Comparison of ENCODE assay signal across 8 cellular contexts in genomic region chr2:197311521-197312033, GRCh38. TPM values are rescaled to one million over a fixed set of nuclear protein-coding genes. Genes with fewer than 3 reads are reported as not detected.
A peak's percentile ranks its signal among the peaks of the same experiment; 100 is the strongest.
DNase-seq lines count a peak whose midpoint lies in the region; ATAC-seq and TF ChIP-seq lines count a peak whose summit lies in the region.

No MANE protein-coding gene starts in this region.

- no peak for TF ChIP-seq POLR2A in vagina (IDR thresholded peaks at IDR 0.05)

- H3K27ac ChIP-seq in vagina, result no peak overlapping the region

- H3K4me1 ChIP-seq in vagina (peaks cover 31% of the 10 kb centered on the region), mucosa of descending colon (ENCODE audit: low read depth) (peaks cover 6% of the 10 kb centered on the region)

- POLR2A ChIA-PET in activated B cell treated with CpG ODN at 0.5 μM for 24 hours (lab: Charles Lee), result interaction anchor here (0.8 to 9.3 kb wide), 9 partner anchors 15 to 197 kb away, joined by 3 to 173 read pairs (median 28); no protein-coding TSS in a partner anchor

- H3K36me3 Mint-ChIP-seq in activated B cell treated with CpG ODN at 0.5 μM for 24 hours (ENCODE audit: low read depth), result peaks cover 14% of the 10 kb centered on the region

- intact Hi-C loops in activated B cell treated with CpG ODN at 0.5 μM for 24 hours (cut with micrococcal nuclease) (loop anchor here (1.0 to 5.0 kb wide), 3 partner anchors 51 to 167 kb away; no protein-coding TSS in a partner anchor), vagina (cut with DNase I) (loop anchor here (10.0 kb wide), 2 partner anchors 117 to 187 kb away; no protein-coding TSS in a partner anchor), mucosa of descending colon (cut with DNase I, micrococcal nuclease) (no loop called here)

- H3K27ac Mint-ChIP-seq in activated B cell treated with CpG ODN at 0.5 μM for 24 hours, result peak overlapping the region; percentile 80

- H3K4me3 ChIP-seq in vagina, result peak overlapping the region; percentile 76 to 85
- H3K4me3 ChIP-seq in mucosa of descending colon, result no peak overlapping the region

- H3K27me3 Mint-ChIP-seq in activated B cell treated with CpG ODN at 0.5 μM for 24 hours, result no peaks in the 10 kb centered on the region

- H3K4me1 Mint-ChIP-seq in activated B cell treated with CpG ODN at 0.5 μM for 24 hours, result peaks cover 36% of the 10 kb centered on the region

- CTCF ChIA-PET in activated B cell treated with CpG ODN at 0.5 μM for 24 hours (lab: Charles Lee), result interaction anchor here (0.6 to 8.2 kb wide), 19 partner anchors 37 to 300 kb away, joined by 3 to 110 read pairs (median 3); no protein-coding TSS in a partner anchor

- ATAC-seq in activated B cell treated with CpG ODN at 0.5 μM for 24 hours (ENCODE audit: low read depth), result no peak
- ATAC-seq in mucosa of descending colon, result no peak
- no peak for ATAC-seq in HG03432 (IDR thresholded peaks at IDR 0.05; ENCODE audit: unreplicated experiment)

- H3K9me3 Mint-ChIP-seq in activated B cell treated with CpG ODN at 0.5 μM for 24 hours, result no peaks in the 10 kb centered on the region

- no peaks in the 10 kb centered on the region for H3K9me3 ChIP-seq in vagina
- H3K9me3 ChIP-seq in mucosa of descending colon, result no peaks in the 10 kb centered on the region

- DNase-seq in stimulated activated CD4-positive, alpha-beta T cell treated with anti-CD3 and anti-CD28 coated beads, Interleukin-15, amount 100 ng/mL, for 24 hours, result peak; percentile 41
- DNase-seq in stimulated activated CD4-positive, alpha-beta T cell treated with anti-CD3 and anti-CD28 coated beads, Interleukin-4, amount 100 ng/mL, for 4 hours, result no peak
- DNase-seq in activated B cell treated with CpG ODN at 0.5 μM for 24 hours, result no peak
- peak; percentile 32 for DNase-seq in kidney tubule cell (ENCODE audit: low spot score)
- no peak for DNase-seq in vagina (ENCODE audit: extremely low spot score in 2 of 2)
- DNase-seq in mucosa of descending colon, result no peak
- DNase-seq in NCI-H1048 (lab: John Stamatoyannopoulos, UW), result no peak

- H3K36me3 ChIP-seq in vagina (no peaks in the 10 kb centered on the region), mucosa of descending colon (ENCODE audit: low read depth) (no peaks in the 10 kb centered on the region)

- H3K27me3 ChIP-seq in vagina, result no peaks in the 10 kb centered on the region

- H3K4me3 Mint-ChIP-seq in activated B cell treated with CpG ODN at 0.5 μM for 24 hours, result peak overlapping the region; percentile 81

- TF ChIP-seq CTCF in activated B cell treated with CpG ODN at 0.5 μM for 24 hours (IDR thresholded peaks at IDR 0.05) (no peak), vagina (IDR thresholded peaks at IDR 0.05) (no peak), mucosa of descending colon (IDR thresholded peaks at IDR 0.05) (no peak)

RNA-seq across cellular contexts. Expression of gene ANKRD44, which starts 1.0 kb away (rescaled TPM):
- 154 and 185 TPM in 2 replicates for total RNA-seq in activated B cell treated with CpG ODN at 0.5 μM for 24 hours
- 46.4 TPM for total RNA-seq in vagina
- 10 to 100 TPM in 2 of 3 donors, 1 to 10 TPM in 1; 9.7 to 25.7 (median 13.7) TPM for total RNA-seq in mucosa of descending colon

Comparison
In these comparisons a context has a peak if more than half of its experiments do, and no peak if none do; other contexts are left out.
1. DNase-seq: peak in stimulated activated CD4-positive, alpha-beta T cell treated with anti-CD3 and anti-CD28 coated beads, Interleukin-15, amount 100 ng/mL, for 24 hours (single experiment) and kidney tubule cell (single experiment); none in stimulated activated CD4-positive, alpha-beta T cell treated with anti-CD3 and anti-CD28 coated beads, Interleukin-4, amount 100 ng/mL, for 4 hours (0 of 2), activated B cell treated with CpG ODN at 0.5 μM for 24 hours (single experiment), vagina (0 of 2), mucosa of descending colon (0 of 3) and NCI-H1048 (single experiment).
2. intact Hi-C loops: an anchor here in activated B cell treated with CpG ODN at 0.5 μM for 24 hours (1.0 to 5.0 kb wide) and vagina (10.0 kb wide); none called in mucosa of descending colon.